Comparison of ENCODE assay signal across 8 cellular contexts in the genomic region with DNA sequence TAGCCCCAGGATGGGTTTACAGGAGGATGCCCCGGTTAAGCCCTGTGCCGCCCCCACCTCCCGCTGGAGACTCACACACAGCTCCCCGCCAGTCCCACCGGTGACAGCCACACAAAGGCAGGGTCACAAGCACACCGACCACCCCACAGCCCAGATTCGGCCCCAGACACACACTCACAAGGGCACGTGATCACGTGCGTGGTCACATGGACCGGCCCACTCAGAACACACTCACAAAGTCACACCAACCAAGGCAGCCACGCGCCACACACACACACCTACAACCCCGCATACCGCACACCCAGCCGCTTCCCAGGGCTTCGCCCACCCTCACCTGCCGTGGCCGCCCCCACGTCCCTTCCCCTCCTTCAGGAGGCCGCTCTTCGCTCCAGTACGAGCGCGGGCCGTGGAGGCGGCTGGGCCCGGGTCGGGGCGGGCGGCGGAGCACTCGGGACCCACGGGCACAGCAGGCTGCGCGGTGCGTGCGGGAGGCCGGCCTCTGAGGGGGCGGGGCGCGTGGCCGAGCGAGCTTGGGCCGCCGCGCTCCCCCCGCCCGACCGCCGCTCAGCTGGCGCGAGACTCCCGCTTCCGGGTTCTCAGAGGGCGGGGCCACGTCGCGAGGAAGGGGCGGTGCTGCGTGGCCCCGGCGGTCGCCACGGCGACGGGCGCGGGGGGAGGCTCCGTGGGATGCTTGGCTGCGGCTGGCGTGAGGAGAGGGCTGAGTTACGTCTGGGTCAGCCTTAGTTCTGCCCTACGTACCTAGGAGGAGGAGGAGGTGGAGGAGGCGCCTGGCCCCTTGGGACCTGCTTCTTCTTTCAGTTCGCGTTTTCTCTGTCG. TPM values are rescaled to one million over a fixed set of nuclear protein-coding genes. Genes with fewer than 3 reads are reported as not detected.
DNase-seq lines count a peak whose midpoint lies in the region; ATAC-seq and TF ChIP-seq lines count a peak whose summit lies in the region.

A gene with protein sequence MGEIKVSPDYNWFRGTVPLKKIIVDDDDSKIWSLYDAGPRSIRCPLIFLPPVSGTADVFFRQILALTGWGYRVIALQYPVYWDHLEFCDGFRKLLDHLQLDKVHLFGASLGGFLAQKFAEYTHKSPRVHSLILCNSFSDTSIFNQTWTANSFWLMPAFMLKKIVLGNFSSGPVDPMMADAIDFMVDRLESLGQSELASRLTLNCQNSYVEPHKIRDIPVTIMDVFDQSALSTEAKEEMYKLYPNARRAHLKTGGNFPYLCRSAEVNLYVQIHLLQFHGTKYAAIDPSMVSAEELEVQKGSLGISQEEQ (minus strand): TSS at position 584 of the 837 bp plus-strand sequence. CDS start 6,345 bp downstream, outside the sequence.

- H3K4me3 Mint-ChIP-seq in activated naive CD8-positive, alpha-beta T cell: peak within 1 kb of the TSS; percentile 99
- H3K4me3 Mint-ChIP-seq in glutamatergic neuron (ENCODE audit: unreplicated experiment): peak within 1 kb of the TSS; percentile 96

- peak within 1 kb of the TSS; percentile 97 for H3K27ac ChIP-seq in osteoblast (ENCODE audit: low read depth, low read length)
- H3K27ac ChIP-seq in testis: peak within 1 kb of the TSS; percentile 82 to 97

- peak; percentile 5 for TF ChIP-seq POLR2A in testis (IDR thresholded peaks at IDR 0.05)

- H3K4me3 ChIP-seq in GM12864 (ENCODE audit: low read depth, low read length) (peak within 1 kb of the TSS; percentile 98), osteoblast (ENCODE audit: insufficient read depth, low read length) (peak within 1 kb of the TSS; percentile 100), testis (peak within 1 kb of the TSS; percentile 84 to 92)

- H3K36me3 ChIP-seq in osteoblast (ENCODE audit: insufficient read depth, low read length): no peaks in the 10 kb centered on the region
- no peaks in the 10 kb centered on the region for H3K36me3 ChIP-seq in testis (ENCODE audit: low read depth, missing control alignments)

- H3K27ac Mint-ChIP-seq in activated naive CD8-positive, alpha-beta T cell: peak within 1 kb of the TSS; percentile 96
- peak within 1 kb of the TSS; percentile 95 for H3K27ac Mint-ChIP-seq in glutamatergic neuron (ENCODE audit: unreplicated experiment)

- peaks cover 6% of the 10 kb centered on the region for H4K20me1 ChIP-seq in osteoblast (ENCODE audit: insufficient read depth, low read length)

- H3K9me3 ChIP-seq in osteoblast (ENCODE audit: low read depth, low read length) (no peaks in the 10 kb centered on the region), testis (no peaks in the 10 kb centered on the region)

- H3K79me2 ChIP-seq in osteoblast (ENCODE audit: insufficient read depth, low read length): peaks cover 49% of the 10 kb centered on the region

- H3K36me3 Mint-ChIP-seq in activated naive CD8-positive, alpha-beta T cell: peaks cover 6% of the 10 kb centered on the region
- H3K36me3 Mint-ChIP-seq in glutamatergic neuron (ENCODE audit: unreplicated experiment): no peaks in the 10 kb centered on the region

- peak; percentile 93 for ATAC-seq in HG02678 (IDR thresholded peaks at IDR 0.05; ENCODE audit: unreplicated experiment)

- peaks cover 17% of the 10 kb centered on the region for H3K4me1 ChIP-seq in osteoblast (ENCODE audit: insufficient read depth, low read length)
- H3K4me1 ChIP-seq in testis: peaks cover 24% of the 10 kb centered on the region

- no peaks in the 10 kb centered on the region for H3K9me3 Mint-ChIP-seq in activated naive CD8-positive, alpha-beta T cell (ENCODE audit: low read depth)
- peaks cover 5% of the 10 kb centered on the region for H3K9me3 Mint-ChIP-seq in glutamatergic neuron (ENCODE audit: unreplicated experiment)

- intact Hi-C loops in testis (cut with DNase I; ENCODE audit: low total_unique reads): no loop called here

- TF ChIP-seq CTCF in GM12864 (IDR thresholded peaks at IDR 0.05; ENCODE audit: low read depth, low read length, missing control alignments) (no peak), glutamatergic neuron (IDR thresholded peaks at IDR 0.05; ENCODE audit: partially characterized antibody, unreplicated experiment) (no peak), osteoblast (IDR thresholded peaks at IDR 0.05; ENCODE audit: extremely low read depth, low read depth, low read length) (no peak), testis (IDR thresholded peaks at IDR 0.05) (peak in 1 of 3 experiments; percentile 10)

- H3K4me1 Mint-ChIP-seq in activated naive CD8-positive, alpha-beta T cell (ENCODE audit: low read depth): peaks cover 46% of the 10 kb centered on the region
- peaks cover 14% of the 10 kb centered on the region for H3K4me1 Mint-ChIP-seq in glutamatergic neuron (ENCODE audit: low read depth, unreplicated experiment)

- peak within 1 kb of the TSS; percentile 94 for H2AFZ ChIP-seq in osteoblast (ENCODE audit: low read length)

- WGBS in testis, 2 donors: 0 to 1% methylated on average over 25 to 58 of the region's 78 CpGs

- no peaks in the 10 kb centered on the region for H3K27me3 Mint-ChIP-seq in activated naive CD8-positive, alpha-beta T cell
- H3K27me3 Mint-ChIP-seq in glutamatergic neuron (ENCODE audit: unreplicated experiment): peaks cover 6% of the 10 kb centered on the region

- DNase-seq in GM12864 (ENCODE audit: low read depth): peak; percentile 94
- peak; percentile 95 for DNase-seq in NCI-H1105 treated with DMSO at 0.1 percent for 48 hours (lab: John Stamatoyannopoulos, UW)
- peak; percentile 95 for DNase-seq in SKM-1 treated with dmso at 0.1 percent for 144 hours (lab: John Stamatoyannopoulos, UW; ENCODE audit: unreplicated experiment)
- peak; percentile 94 for DNase-seq in glutamatergic neuron
- peak; percentile 97 for DNase-seq in osteoblast (ENCODE audit: insufficient read length, low spot score, missing footprints)
- peak; percentile 94 for DNase-seq in testis

- no peaks in the 10 kb centered on the region for H3K27me3 ChIP-seq in osteoblast (ENCODE audit: insufficient read depth, low read length)
- no peaks in the 10 kb centered on the region for H3K27me3 ChIP-seq in testis

- H3K4me2 ChIP-seq in osteoblast (ENCODE audit: insufficient read depth, low read length): peak within 1 kb of the TSS; percentile 90

RNA-seq across cellular contexts. Expression of the gene that starts here (rescaled TPM):
- 82.7 TPM for total RNA-seq in glutamatergic neuron (ENCODE audit: unreplicated experiment)
- total RNA-seq in osteoblast: 142 and 164 TPM in 2 replicates
- 10 to 100 TPM; 85.5 to 98.8 TPM for total RNA-seq in testis
- polyA plus RNA-seq in testis (ENCODE audit: insufficient read depth, low read depth, low replicate concordance): 76.2 TPM

Comparison
In these comparisons a context has a peak if more than half of its experiments do, and no peak if none do; other contexts are left out.
1. Peak in every context shown above with its lines: DNase-seq, ATAC-seq, H3K4me3 ChIP-seq and H3K27ac ChIP-seq.